ENCODE assay signal across 1 cellular context in the genomic region with DNA sequence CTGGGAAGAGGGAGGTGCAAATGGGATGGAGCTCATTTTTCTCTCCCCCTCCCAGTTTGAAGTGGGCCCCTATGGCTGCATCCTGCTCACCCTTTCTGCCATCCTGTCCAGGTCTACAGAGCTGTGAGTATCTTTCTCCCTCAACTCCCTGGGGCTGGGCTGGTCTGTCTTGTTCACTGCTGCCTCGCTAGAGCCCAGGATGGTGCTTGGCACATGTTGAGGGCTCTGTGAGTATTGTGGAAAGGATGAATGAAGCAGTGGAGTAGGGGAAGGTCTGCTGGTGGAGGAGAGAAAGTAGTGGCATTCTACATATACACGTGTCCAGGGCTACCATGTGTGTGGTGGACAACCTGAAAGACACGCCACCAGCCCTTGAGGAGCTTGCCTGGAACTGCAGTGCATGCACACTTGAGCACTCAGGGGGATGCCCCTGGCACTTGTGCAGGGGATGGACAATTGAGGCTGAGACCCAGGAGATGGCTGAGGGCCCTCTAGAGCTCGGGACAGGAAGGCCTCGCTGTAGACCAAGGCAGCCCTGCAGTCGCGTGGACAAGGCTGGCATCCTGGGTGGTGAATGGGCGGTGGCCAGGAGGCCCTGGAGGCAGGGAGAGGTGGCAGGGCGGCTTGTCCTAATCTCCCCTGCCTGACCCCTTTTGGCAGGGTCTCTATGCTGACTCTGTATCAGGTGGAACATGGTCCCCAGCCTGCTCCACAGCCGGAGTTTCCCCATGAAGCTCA.
TF ChIP-seq lines count a peak whose summit lies in the region.

No MANE protein-coding gene starts in this region.

TF ChIP-seq in H1, 55 proteins besides CTCF, POLR2A, EP300 and RAD21:
- TF ChIP-seq HDAC6 (IDR thresholded peaks at IDR 0.05; ENCODE audit: low read depth, low read length) (no peak), TBP (IDR thresholded peaks at IDR 0.05; ENCODE audit: low read depth, low read length) (no peak), NANOG (IDR thresholded peaks at IDR 0.05; ENCODE audit: insufficient read depth, low read depth, low read length, poor library complexity, severe bottlenecking) (no peak), BCL11A (IDR thresholded peaks at IDR 0.05; ENCODE audit: low read depth in 2 of 2, low read length in 2 of 2) (no peak), TEAD4 (IDR thresholded peaks at IDR 0.05; ENCODE audit: low read depth, low read length) (no peak), RFX5 (IDR thresholded peaks at IDR 0.05; ENCODE audit: borderline replicate concordance, low read depth, low read length) (no peak)
- TF ChIP-seq, protein P1, sequence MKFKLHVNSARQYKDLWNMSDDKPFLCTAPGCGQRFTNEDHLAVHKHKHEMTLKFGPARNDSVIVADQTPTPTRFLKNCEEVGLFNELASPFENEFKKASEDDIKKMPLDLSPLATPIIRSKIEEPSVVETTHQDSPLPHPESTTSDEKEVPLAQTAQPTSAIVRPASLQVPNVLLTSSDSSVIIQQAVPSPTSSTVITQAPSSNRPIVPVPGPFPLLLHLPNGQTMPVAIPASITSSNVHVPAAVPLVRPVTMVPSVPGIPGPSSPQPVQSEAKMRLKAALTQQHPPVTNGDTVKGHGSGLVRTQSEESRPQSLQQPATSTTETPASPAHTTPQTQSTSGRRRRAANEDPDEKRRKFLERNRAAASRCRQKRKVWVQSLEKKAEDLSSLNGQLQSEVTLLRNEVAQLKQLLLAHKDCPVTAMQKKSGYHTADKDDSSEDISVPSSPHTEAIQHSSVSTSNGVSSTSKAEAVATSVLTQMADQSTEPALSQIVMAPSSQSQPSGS (IDR thresholded peaks at IDR 0.05; ENCODE audit: low read length), result no peak
